In genomic region chr4:154660052-154660451, GRCh38 we compare ENCODE assay signal across 34 cellular contexts. TPM values are rescaled to one million over a fixed set of nuclear protein-coding genes. Genes with fewer than 3 reads are reported as not detected.
A peak's percentile ranks its signal among the peaks of the same experiment; 100 is the strongest.
DNase-seq lines count a peak whose midpoint lies in the region; ATAC-seq and TF ChIP-seq lines count a peak whose summit lies in the region.
"Had no signal": no experiment of that assay in that cellular context is flagged by ENCODE, and none has a peak within 500 bp of the region (broad histone marks: within the 10 kb centered on the region; RNA-seq: fewer than 3 reads in every experiment).

No MANE protein-coding gene starts in this region.

- 46 to 49% methylated on average over 3 of the region's 3 CpGs for WGBS in testis, 2 donors
- WGBS in esophagus muscularis mucosa, result 10% methylated on average over 3 of the region's 3 CpGs

- H3K4me1 ChIP-seq in testis (peaks cover 4% of the 10 kb centered on the region), esophagus muscularis mucosa (peaks cover 0 to 15% (median 12%) of the 10 kb centered on the region in 4 donors)
- H3K4me1 ChIP-seq: breast epithelium, heart left ventricle, lower lobe of right lung, prostate gland, SJCRH30 had no signal

- H3K9me3 ChIP-seq in MG63 (no peaks in the 10 kb centered on the region), testis (no peaks in the 10 kb centered on the region), esophagus muscularis mucosa (no peaks in the 10 kb centered on the region)
- H3K9me3 ChIP-seq: breast epithelium, lower lobe of right lung, neutrophil, prostate gland, SJCRH30 had no signal

- H3K4me3 ChIP-seq in MG63 (no peak overlapping the region), choroid plexus epithelial cell (ENCODE audit: low read depth, low read length) (no peak overlapping the region), testis (no peak overlapping the region), esophagus muscularis mucosa (no peak overlapping the region)
- H3K4me3 ChIP-seq: breast epithelium, heart left ventricle, lower lobe of right lung, prostate gland, SJCRH30 had no signal

- H3K27me3 ChIP-seq in MG63 (no peaks in the 10 kb centered on the region), testis (no peaks in the 10 kb centered on the region), esophagus muscularis mucosa (no peaks in the 10 kb centered on the region)
- H3K27me3 ChIP-seq: breast epithelium, neutrophil, SJCRH30 had no signal

- peak; percentile 95 for ATAC-seq in left lobe of liver
- ATAC-seq in HG02798 (IDR thresholded peaks at IDR 0.05; ENCODE audit: poor library complexity, unreplicated experiment), result no peak
- ATAC-seq: activated T-cell treated with anti-CD3 and anti-CD28 coated beads, Interleukin-2, amount 50 U/mL, for 72 hours; heart left ventricle; lower lobe of right lung; naive thymus-derived CD4-positive, alpha-beta T cell; stimulated activated memory B cell treated with anti-CD40 and anti-IgM and Interleukin-4, amounts not matched to agents 10 μg/mL and 1 μg/mL and 100 μg/mL, for 72 hours had no signal

- TF ChIP-seq EP300 in esophagus muscularis mucosa (IDR thresholded peaks at IDR 0.05), result no peak

- DNase-seq in MG63, result peak; percentile 30
- peak; percentile 21 for DNase-seq in choroid plexus epithelial cell (ENCODE audit: low read depth)
- peak; percentile 69 for DNase-seq in left lobe of liver (ENCODE audit: low spot score)
- DNase-seq in testis, result peak; percentile 57
- DNase-seq in esophagus muscularis mucosa (ENCODE audit: extremely low spot score), result no peak
- no peak for DNase-seq in DMS79 (lab: John Stamatoyannopoulos, UW)
- DNase-seq: activated B cell treated with CpG ODN at 0.5 μM for 24 hours; activated CD4-positive, alpha-beta T cell treated with anti-CD3 and anti-CD28 coated beads, Interleukin-2, amount 50 U/mL, for 1 hour; activated naive CD4-positive, alpha-beta T cell; activated T-cell treated with anti-CD3 and anti-CD28 coated beads, Interleukin-2, amount 50 U/mL, for 72 hours; CD8-positive, alpha-beta memory T cell; effector CD4-positive, alpha-beta T cell; foreskin fibroblast; HCEC 1CT; heart left ventricle; KBM-7; kidney glomerular epithelial cell; lower lobe of right lung; MM.1S; naive thymus-derived CD4-positive, alpha-beta T cell; NCI-H1105 treated with DMSO at 0.1 percent for 48 hours; NCI-H187 treated with DMSO at 0.1 percent for 48 hours; NCI-H2171; NCI-H82; SJCRH30; substantia nigra had no signal

- TF ChIP-seq POLR2A in testis (IDR thresholded peaks at IDR 0.05) (no peak), esophagus muscularis mucosa (IDR thresholded peaks at IDR 0.05; ENCODE audit: low read depth) (no peak)

- H3K36me3 ChIP-seq in MG63 (no peaks in the 10 kb centered on the region), testis (ENCODE audit: low read depth, missing control alignments) (no peaks in the 10 kb centered on the region), esophagus muscularis mucosa (no peaks in the 10 kb centered on the region)
- H3K36me3 ChIP-seq: breast epithelium, heart left ventricle, lower lobe of right lung, neutrophil, prostate gland, SJCRH30 had no signal

- TF ChIP-seq CTCF in choroid plexus epithelial cell (conservative IDR thresholded peaks at IDR 0.05; ENCODE audit: low read depth, low read length) (no peak), testis (IDR thresholded peaks at IDR 0.05) (no peak), esophagus muscularis mucosa (IDR thresholded peaks at IDR 0.05) (no peak)

- no peak overlapping the region for H3K27ac ChIP-seq in testis
- H3K27ac ChIP-seq in esophagus muscularis mucosa (replicated peaks in 1 of 4), result peak overlapping the region in 1 of 4 donors; percentile 22
- H3K27ac ChIP-seq: breast epithelium, heart left ventricle, lower lobe of right lung, neutrophil, prostate gland, SJCRH30 had no signal

- intact Hi-C loops in testis (cut with DNase I; ENCODE audit: low total_unique reads), result no loop called here
- intact Hi-C loops in esophagus muscularis mucosa (cut with DNase I), result no loop called here

RNA-seq across cellular contexts. Expression of gene FGG, which starts 47.6 kb away (rescaled TPM):
- total RNA-seq in MG63 (2014; rRNA removed; shearing (Covaris generic); ENCODE audit: low replicate concordance), result not detected in 2 replicates
- total RNA-seq in left lobe of liver (7,950 TPM), testis (1 to 10 TPM in 1 of 2 donors, under 1 TPM in 1; 0.25 to 2.8 TPM), esophagus muscularis mucosa (not detected)
- 5.1 TPM for polyA plus RNA-seq in testis (ENCODE audit: insufficient read depth, low read depth, low replicate concordance)
- total RNA-seq: activated B cell treated with CpG ODN at 0.5 μM for 24 hours; activated T-cell treated with anti-CD3 and anti-CD28 coated beads, Interleukin-2, amount 50 U/mL, for 72 hours; CD8-positive, alpha-beta memory T cell; G401; naive thymus-derived CD4-positive, alpha-beta T cell; prostate gland; RPMI7951; SJCRH30 had no signal
- polyA plus RNA-seq: BJ; CD8-positive, alpha-beta memory T cell; naive thymus-derived CD4-positive, alpha-beta T cell had no signal

Comparison
In these comparisons a context has a peak if more than half of its experiments do, and no peak if none do; other contexts are left out.
1. DNase-seq: peak in MG63 (single experiment), choroid plexus epithelial cell (single experiment), left lobe of liver (single experiment) and testis (single experiment); none in esophagus muscularis mucosa (single experiment) and DMS79 (single experiment).
2. RNA of gene FGG, which starts 47.6 kb away (total RNA-seq): 7,950 TPM in left lobe of liver (single experiment); 0.25 to 2.8 TPM in testis, not detected in MG63 and not detected in esophagus muscularis mucosa; every median in the first group is over 1,000 times any median in the second.